1 cellular context compared by ENCODE assay signal in genomic region chr1:160993544-160993943, GRCh38.
TF ChIP-seq lines count a peak whose summit lies in the region.

No MANE protein-coding gene starts in this region.

TF ChIP-seq in HEK293, 187 proteins besides CTCF, POLR2A, EP300 and RAD21 (continued from another document):
- TF ChIP-seq ZBTB44 (tag by site-specific recombination; IDR thresholded peaks at IDR 0.05) = peak; percentile 29; the same call in 1 of the 2 replicates
- TF ChIP-seq ZNF19 (tag by site-specific recombination; IDR thresholded peaks at IDR 0.05; ENCODE audit: low read depth) = no peak
- no peak for TF ChIP-seq ZNF664 (tag by site-specific recombination; IDR thresholded peaks at IDR 0.05)
- TF ChIP-seq ZNF610 (tag by site-specific recombination; IDR thresholded peaks at IDR 0.05; ENCODE audit: borderline replicate concordance) = no peak
- TF ChIP-seq PRDM1 (tag by site-specific recombination; IDR thresholded peaks at IDR 0.05) = 0 out of 2 replicates have a peak, but pooled peaks have one; percentile 45
- no peak for TF ChIP-seq IKZF3 (tag by site-specific recombination; IDR thresholded peaks at IDR 0.05)
